Comparison of ENCODE assay signal across 8 cellular contexts in the genomic region with DNA sequence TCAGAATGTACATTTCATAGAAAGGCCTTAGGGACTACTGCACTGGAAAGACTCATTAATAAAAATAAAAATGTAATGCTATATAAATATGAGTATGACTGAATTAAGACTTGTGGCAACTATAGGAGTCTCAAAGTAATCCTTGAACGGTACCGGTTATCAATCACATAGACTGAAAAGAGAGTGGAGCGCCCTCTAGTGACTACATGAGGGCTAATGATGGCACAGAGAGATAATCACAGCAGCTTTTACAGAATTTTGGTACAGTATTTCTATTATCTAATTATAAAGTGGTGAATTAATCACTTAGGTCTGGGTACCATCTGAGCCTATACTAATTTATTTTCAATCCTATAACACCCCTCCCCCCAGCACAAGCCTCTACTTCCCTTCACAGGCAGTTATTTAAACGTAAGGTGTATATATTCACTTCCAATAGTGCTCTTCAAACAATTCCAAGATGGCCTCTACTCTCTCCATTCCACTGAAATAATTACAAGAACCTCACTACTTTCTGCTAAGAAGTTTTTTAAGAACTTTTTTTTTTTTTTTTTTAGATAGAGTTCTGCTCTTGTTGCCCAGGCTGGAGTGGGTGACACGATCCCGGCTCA. TPM values are rescaled to one million over a fixed set of nuclear protein-coding genes. Genes with fewer than 3 reads are reported as not detected.
DNase-seq lines count a peak whose midpoint lies in the region; ATAC-seq, FAIRE-seq and TF ChIP-seq lines count a peak whose summit lies in the region.

No MANE protein-coding gene starts in this region.

- peak; percentile 77 for ATAC-seq in K562

- intact Hi-C loops in K562 (cut with micrococcal nuclease), result loop anchor here (2.0 to 5.0 kb wide), 3 partner anchors 56 to 87 kb away; a partner anchor contains a TSS
- intact Hi-C loops in lower leg skin (cut with DNase I; ENCODE audit: low total_unique reads), result loop anchor here (10.0 kb wide), 1 partner anchor 90 kb away; no protein-coding TSS in a partner anchor

- H3K27ac ChIP-seq in K562 (ENCODE audit: extremely low read depth, low read depth, low read length), result no peak overlapping the region

- H3K36me3 ChIP-seq in K562 (ENCODE audit: control insufficient read depth, insufficient read depth, low read length), result peaks cover 49% of the 10 kb centered on the region; the same call in 2 of the 3 replicates

- no peaks in the 10 kb centered on the region for H4K20me1 ChIP-seq in K562 (replicated peaks; ENCODE audit: control insufficient read depth, insufficient read depth, low read length)

- H3K4me3 ChIP-seq in K562, result no peak overlapping the region
- H3K4me3 ChIP-seq in lower leg skin (ENCODE audit: low read depth, poor library complexity, severe bottlenecking), result no peak overlapping the region

- in situ Hi-C loops in K562 (cut with MboI), result no loop called here

- H3K9ac ChIP-seq in K562 (ENCODE audit: insufficient read depth in 1 of 2, low read depth in 2 of 2, low read length in 2 of 2), result no peak overlapping the region

- H3K79me2 ChIP-seq in K562 (ENCODE audit: control insufficient read depth, insufficient read depth, low read length), result peaks cover 35% of the 10 kb centered on the region

- no TSS peak for BruUV-seq in K562 (replicated peaks; lab: Mats Ljungman, UMichigan)

- peak; percentile 60 for FAIRE-seq in K562 (lab: Jason Lieb, UNC)

- no peak overlapping the region for H2AFZ ChIP-seq in K562 (ENCODE audit: low read depth, low read length)

- WGBS in K562 (ENCODE audit: insufficient coverage, low coverage, missing lambda C conversion rate), result 43% methylated on average over 5 of the region's 6 CpGs
- 48 to 49% methylated on average over 6 of the region's 6 CpGs for WGBS in lower leg skin, 2 donors

- CTCF ChIA-PET in K562 (lab: Yijun Ruan, JAX; ENCODE audit: low intra/inter-chr PET ratio), result no interaction called here

- TF ChIP-seq CTCF in K562 (IDR thresholded peaks at IDR 0.05 in 2 of 3, conservative IDR thresholded peaks at IDR 0.05 in 1 of 3; ENCODE audit: insufficient read depth in 2 of 3, low read depth in 1 of 3, low read length in 3 of 3), result peak; percentile 47 to 65 (median 65); a peak in 5 of 6 replicates
- no peak for TF ChIP-seq CTCF in lower leg skin (IDR thresholded peaks at IDR 0.05)

- DNase-seq in DMS79 (lab: John Stamatoyannopoulos, UW) (peak; percentile 5), Kasumi-1 (lab: John Stamatoyannopoulos, UW) (peak; percentile 39 to 42), SW480 (ENCODE audit: low spot score) (peak; percentile 27), K562 (ENCODE audit: extremely low read depth in 1 of 4, low spot score in 3 of 4) (peak; percentile 55 to 66 (median 62)), inferior parietal cortex (ENCODE audit: extremely low spot score) (peak; percentile 83), KG1 (lab: John Stamatoyannopoulos, UW) (no peak), lower leg skin (ENCODE audit: low spot score in 2 of 2) (no peak)
- DNase-seq in stimulated activated CD4-positive, alpha-beta T cell treated with anti-CD3 and anti-CD28 coated beads, Interleukin-2, amount 100 ng/mL, for 48 hours, result peak; percentile 57 to 58

- peak in 1 of 2 experiments; percentile 45; a peak in 2 of 4 replicates for TF ChIP-seq RAD21 in K562 (CRISPR knock-in tag; conservative IDR thresholded peaks at IDR 0.05 in 1 of 2, IDR thresholded peaks at IDR 0.05 in 1 of 2)

- no peak for TF ChIP-seq POLR2A in K562 (conservative IDR thresholded peaks at IDR 0.05)
- no peak for TF ChIP-seq POLR2A in lower leg skin (IDR thresholded peaks at IDR 0.05)

- H3K4me1 ChIP-seq in K562 (replicated peaks in 1 of 2; ENCODE audit: control insufficient read depth in 2 of 2, insufficient read depth in 2 of 2, low read length in 2 of 2), result no peaks in the 10 kb centered on the region; a peak in 2 of 5 replicates

- POLR2A ChIA-PET in K562 (lab: Yijun Ruan, JAX), result interaction anchor here (0.6 to 1.4 kb wide), 2 partner anchors 18 to 120 kb away, joined by 3 to 5 read pairs; no protein-coding TSS in a partner anchor

- no peak for TF ChIP-seq EP300 in K562 (IDR thresholded peaks at IDR 0.05; ENCODE audit: low read length)

- no peaks in the 10 kb centered on the region for H3K9me1 ChIP-seq in K562 (ENCODE audit: control insufficient read depth, insufficient read depth, low read length)

- no peak overlapping the region for H3K4me2 ChIP-seq in K562 (ENCODE audit: insufficient read depth, low read length)

- no peaks in the 10 kb centered on the region for H3K27me3 ChIP-seq in K562 (ENCODE audit: control insufficient read depth in 2 of 2, insufficient read depth in 2 of 2, low read length in 2 of 2)

- no peaks in the 10 kb centered on the region for H3K9me3 ChIP-seq in K562 (replicated peaks; ENCODE audit: control insufficient read depth, insufficient read depth, low read depth, low read length)

TF ChIP-seq in K562, 482 proteins besides CTCF, POLR2A, EP300 and RAD21:
- TF ChIP-seq SP2 (IDR thresholded peaks at IDR 0.05; ENCODE audit: extremely low read depth, low read depth, low read length, poor library complexity, severe bottlenecking), result no peak
- TF ChIP-seq MEIS2 (IDR thresholded peaks at IDR 0.05; ENCODE audit: partially characterized antibody), result peak; percentile 35
- TF ChIP-seq, protein P1, sequence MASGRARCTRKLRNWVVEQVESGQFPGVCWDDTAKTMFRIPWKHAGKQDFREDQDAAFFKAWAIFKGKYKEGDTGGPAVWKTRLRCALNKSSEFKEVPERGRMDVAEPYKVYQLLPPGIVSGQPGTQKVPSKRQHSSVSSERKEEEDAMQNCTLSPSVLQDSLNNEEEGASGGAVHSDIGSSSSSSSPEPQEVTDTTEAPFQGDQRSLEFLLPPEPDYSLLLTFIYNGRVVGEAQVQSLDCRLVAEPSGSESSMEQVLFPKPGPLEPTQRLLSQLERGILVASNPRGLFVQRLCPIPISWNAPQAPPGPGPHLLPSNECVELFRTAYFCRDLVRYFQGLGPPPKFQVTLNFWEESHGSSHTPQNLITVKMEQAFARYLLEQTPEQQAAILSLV (tag; IDR thresholded peaks at IDR 0.05), result no peak
- TF ChIP-seq ZNF778 (CRISPR knock-in tag; IDR thresholded peaks at IDR 0.05), result no peak
- peak; percentile 39; the same call in 1 of the 2 replicates for TF ChIP-seq GATA2 (CRISPR knock-in tag; IDR thresholded peaks at IDR 0.05)
- TF ChIP-seq, protein P2, sequence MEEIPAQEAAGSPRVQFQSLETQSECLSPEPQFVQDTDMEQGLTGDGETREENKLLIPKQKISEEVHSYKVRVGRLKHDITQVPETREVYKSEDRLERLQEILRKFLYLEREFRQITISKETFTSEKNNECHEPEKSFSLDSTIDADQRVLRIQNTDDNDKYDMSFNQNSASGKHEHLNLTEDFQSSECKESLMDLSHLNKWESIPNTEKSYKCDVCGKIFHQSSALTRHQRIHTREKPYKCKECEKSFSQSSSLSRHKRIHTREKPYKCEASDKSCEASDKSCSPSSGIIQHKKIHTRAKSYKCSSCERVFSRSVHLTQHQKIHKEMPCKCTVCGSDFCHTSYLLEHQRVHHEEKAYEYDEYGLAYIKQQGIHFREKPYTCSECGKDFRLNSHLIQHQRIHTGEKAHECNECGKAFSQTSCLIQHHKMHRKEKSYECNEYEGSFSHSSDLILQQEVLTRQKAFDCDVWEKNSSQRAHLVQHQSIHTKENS (CRISPR knock-in tag; IDR thresholded peaks at IDR 0.05), result no peak
- TF ChIP-seq ZSCAN29 (IDR thresholded peaks at IDR 0.05), result no peak
- no peak for TF ChIP-seq ZNF696 (CRISPR knock-in tag; conservative IDR thresholded peaks at IDR 0.05)
- TF ChIP-seq, protein P3, sequence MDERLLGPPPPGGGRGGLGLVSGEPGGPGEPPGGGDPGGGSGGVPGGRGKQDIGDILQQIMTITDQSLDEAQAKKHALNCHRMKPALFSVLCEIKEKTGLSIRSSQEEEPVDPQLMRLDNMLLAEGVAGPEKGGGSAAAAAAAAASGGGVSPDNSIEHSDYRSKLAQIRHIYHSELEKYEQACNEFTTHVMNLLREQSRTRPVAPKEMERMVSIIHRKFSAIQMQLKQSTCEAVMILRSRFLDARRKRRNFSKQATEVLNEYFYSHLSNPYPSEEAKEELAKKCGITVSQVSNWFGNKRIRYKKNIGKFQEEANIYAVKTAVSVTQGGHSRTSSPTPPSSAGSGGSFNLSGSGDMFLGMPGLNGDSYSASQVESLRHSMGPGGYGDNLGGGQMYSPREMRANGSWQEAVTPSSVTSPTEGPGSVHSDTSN (CRISPR knock-in tag; IDR thresholded peaks at IDR 0.05; ENCODE audit: low read depth), result no peak
- TF ChIP-seq, protein P3 (tag; conservative IDR thresholded peaks at IDR 0.05; ENCODE audit: low read depth), result peak; percentile 37; the same call in 1 of the 2 replicates
- TF ChIP-seq RBM39 (optimal IDR thresholded peaks at IDR 0.05; ENCODE audit: low read depth, low read length), result no peak

RNA-seq across cellular contexts. Expression of a gene that starts 40.7 kb away (rescaled TPM):
- total RNA-seq in K562 (2011; cell fraction: chromatin; rRNA removed; ENCODE audit: low replicate concordance), result 151 and 164 TPM in 2 replicates
- total RNA-seq in K562 (2011; cell fraction: nucleolus; rRNA removed), result 64.0 and 71.8 TPM in 2 replicates
- 86.6 and 97.9 TPM in 2 replicates for total RNA-seq in K562 (2011; cell fraction: nucleoplasm; rRNA removed)
- 9.4 and 10.7 TPM in 2 replicates for total RNA-seq in K562 (2014; rRNA removed)
- 11.5 and 13.6 TPM in 2 replicates for total RNA-seq in K562 (2014; rRNA removed; fragmentation: Illumina TruSeq; extraction: Trizol)
- 12.2 and 12.7 TPM in 2 replicates for total RNA-seq in K562 (2015; rRNA removed; fragmentation: Illumina TruSeq; extraction: Trizol)
- 25.6 and 27.6 TPM in 2 replicates for total RNA-seq in K562 (2021)
- polyA plus RNA-seq in K562 (2011; rRNA removed), result 11.7 and 16.6 TPM in 2 replicates
- 10.4 and 11.1 TPM in 2 replicates for polyA plus RNA-seq in K562 (2011; cell fraction: cytosol; rRNA removed)
- polyA plus RNA-seq in K562 (2011; cell fraction: nucleus; rRNA removed), result 97.6 and 134 TPM in 2 replicates
- polyA plus RNA-seq in K562 (2012), result 13.5 and 14.1 TPM in 2 replicates
- polyA plus RNA-seq in K562 (2014; fragmentation: Illumina TruSeq; extraction: Trizol), result 14.3 and 16.8 TPM in 2 replicates
- 1 to 10 TPM; 4.3 to 4.6 TPM for polyA plus RNA-seq in K562 (2014; fragmentation: Nextera tagmentation; extraction: Ambion mirVana)
- 13.0 TPM in 2 replicates for polyA plus RNA-seq in K562 (2014; rRNA removed)
- polyA minus RNA-seq in K562 (2011; rRNA and poly(A)+ RNA removed), result 35.5 and 36.9 TPM in 2 replicates
- polyA minus RNA-seq in K562 (2011; cell fraction: cytosol; rRNA and poly(A)+ RNA removed), result 28.7 and 28.9 TPM in 2 replicates
- polyA minus RNA-seq in K562 (2011; cell fraction: nucleus; rRNA and poly(A)+ RNA removed), result 34.3 and 60.0 TPM in 2 replicates
- total RNA-seq in lower leg skin, result 10 to 100 TPM; 30.7 to 35.7 (median 32.7) TPM

Comparison
In these comparisons a context has a peak if more than half of its experiments do, and no peak if none do; other contexts are left out.
1. DNase-seq: peak in DMS79 (single experiment), Kasumi-1 (2 of 2), SW480 (single experiment), K562 (4 of 4), inferior parietal cortex (single experiment) and stimulated activated CD4-positive, alpha-beta T cell treated with anti-CD3 and anti-CD28 coated beads, Interleukin-2, amount 100 ng/mL, for 48 hours (2 of 2); none in KG1 (single experiment) and lower leg skin (0 of 2).
2. CTCF ChIP-seq: peak in K562 (3 of 3); none in lower leg skin (0 of 3).